ENCODE assay signal across 23 cellular contexts in the genomic region with DNA sequence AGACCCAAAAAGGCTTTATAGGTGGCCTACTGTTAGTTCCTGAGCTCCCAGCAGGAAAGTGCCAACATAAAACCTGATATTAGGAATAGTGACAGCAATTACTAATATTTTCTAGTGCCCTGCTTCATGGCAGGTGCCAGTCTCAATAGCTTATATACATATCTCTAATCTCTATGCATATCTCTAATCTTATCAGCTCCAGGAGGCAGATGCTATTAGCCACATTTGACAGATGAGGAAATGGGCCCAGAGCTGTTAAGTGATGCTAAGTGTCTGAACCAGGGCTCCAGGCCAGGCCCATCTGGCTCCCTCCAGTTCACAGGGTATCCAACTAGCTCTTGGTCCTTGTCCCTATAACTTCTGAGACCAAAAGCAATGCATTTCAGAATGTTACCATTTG.
DNase-seq lines count a peak whose midpoint lies in the region; ATAC-seq and TF ChIP-seq lines count a peak whose summit lies in the region.
"Had no signal": no experiment of that assay in that cellular context is flagged by ENCODE, and none has a peak within 500 bp of the region (broad histone marks: within the 10 kb centered on the region; RNA-seq: fewer than 3 reads in every experiment).

No MANE protein-coding gene starts in this region.

- no peak overlapping the region for H3K4me2 ChIP-seq in mesendoderm (ENCODE audit: low read length)
- no peak overlapping the region for H3K4me2 ChIP-seq in PC-9
- H3K4me2 ChIP-seq: A549 had no signal

- H3K18ac ChIP-seq in mesendoderm (ENCODE audit: low read length): no peak overlapping the region

- no peaks in the 10 kb centered on the region for H3K9me3 ChIP-seq in PC-9 (ENCODE audit: insufficient read depth, low read depth)
- H3K9me3 ChIP-seq: A549 had no signal

- H2BK120ac ChIP-seq in mesendoderm (ENCODE audit: low read depth, low read length): no peak overlapping the region

- no peak overlapping the region for H3K4ac ChIP-seq in mesendoderm (ENCODE audit: low read depth, low read length)

- H3K36me3 ChIP-seq in mesendoderm (ENCODE audit: control insufficient read depth, insufficient read depth, low read length) (no peaks in the 10 kb centered on the region), PC-9 (ENCODE audit: low read depth) (no peaks in the 10 kb centered on the region)

- no peaks in the 10 kb centered on the region for H3K27me3 ChIP-seq in mesendoderm (ENCODE audit: insufficient read depth, low read length, poor library complexity)
- no peaks in the 10 kb centered on the region for H3K27me3 ChIP-seq in PC-9 (ENCODE audit: insufficient read depth, low read depth)

- TF ChIP-seq CTCF in PC-9 (conservative IDR thresholded peaks at IDR 0.05): no peak

- POLR2A ChIA-PET in PC-9 (lab: Charles Lee; ENCODE audit: unreplicated experiment): no interaction called here

- ATAC-seq in SK-N-SH treated with all-trans-retinoic acid at 6 μM for 48 hours (no peak), HG03097 (IDR thresholded peaks at IDR 0.05; ENCODE audit: low FRiP score, unreplicated experiment) (no peak)
- ATAC-seq: A549, GM12878 had no signal

- H4K5ac ChIP-seq in mesendoderm (ENCODE audit: low read length): no peak overlapping the region

- no peak overlapping the region for H2BK15ac ChIP-seq in mesendoderm (replicated peaks; ENCODE audit: low read depth)

- no peak overlapping the region for H3K56ac ChIP-seq in mesendoderm (ENCODE audit: low read length)

- H3K4me1 ChIP-seq in mesendoderm (ENCODE audit: control insufficient read depth, low read depth, low read length) (peaks cover 6% of the 10 kb centered on the region), PC-9 (replicated peaks; ENCODE audit: insufficient read depth) (peaks cover 33% of the 10 kb centered on the region)
- H3K4me1 ChIP-seq: A549 had no signal

- no peak overlapping the region for H3K4me3 ChIP-seq in mesendoderm (ENCODE audit: low read length)
- no peak overlapping the region for H3K4me3 ChIP-seq in PC-9
- H3K4me3 ChIP-seq: A549, GM12878, GM23248 had no signal

- H2AK5ac ChIP-seq in mesendoderm (ENCODE audit: low read length): no peak overlapping the region

- H3K9ac ChIP-seq in mesendoderm (ENCODE audit: low read length): no peak overlapping the region
- H3K9ac ChIP-seq: GM23248 had no signal

- BruUV-seq in PC-9 (replicated peaks; lab: Mats Ljungman, UMichigan): no TSS peak

- peak; percentile 34 for DNase-seq in NCI-H82 (lab: John Stamatoyannopoulos, UW)
- DNase-seq in NCI-H82 treated with DMSO at 0.1 percent for 48 hours (lab: John Stamatoyannopoulos, UW; ENCODE audit: unreplicated experiment): no peak
- DNase-seq in NCI-H524 treated with DMSO at 0.1 percent for 48 hours (lab: John Stamatoyannopoulos, UW): peak; percentile 6
- peak; percentile 85 for DNase-seq in mesendoderm
- DNase-seq in central memory CD4-positive, alpha-beta T cell: no peak
- DNase-seq in PC-9: no peak
- DNase-seq: 8988T; ACHN; AML-193; C1 segment of cervical spinal cord; Calu3; CD4-positive, alpha-beta memory T cell; COR-L47; DMS79; EL; GDM1; H7; HCEC 1CT had no signal

- intact Hi-C loops in PC-9 (cut with micrococcal nuclease; ENCODE audit: unreplicated experiment): no loop called here

- H3K79me2 ChIP-seq in mesendoderm (ENCODE audit: control insufficient read depth, insufficient read depth, low read length) (no peaks in the 10 kb centered on the region), PC-9 (ENCODE audit: low read depth) (no peaks in the 10 kb centered on the region)

- H3K9me2 ChIP-seq in PC-9 (ENCODE audit: insufficient read depth): no peaks in the 10 kb centered on the region

- no peak overlapping the region for H3K23ac ChIP-seq in mesendoderm (ENCODE audit: low read length)

- no peak overlapping the region for H4K8ac ChIP-seq in mesendoderm (ENCODE audit: low read depth, low read length)

- no peaks in the 10 kb centered on the region for H4K20me1 ChIP-seq in PC-9 (ENCODE audit: insufficient read depth)

- CTCF ChIA-PET in PC-9 (lab: Charles Lee): no interaction called here

- H3K27ac ChIP-seq in mesendoderm (ENCODE audit: low read depth, low read length) (no peak overlapping the region), PC-9 (no peak overlapping the region)
- H3K27ac ChIP-seq: A549, GM23248 had no signal

- no peaks in the 10 kb centered on the region for H3K79me1 ChIP-seq in mesendoderm (ENCODE audit: low read length)

- peaks cover 3% of the 10 kb centered on the region; the same call in 1 of the 2 replicates for H3F3A ChIP-seq in PC-9 (ENCODE audit: insufficient read depth, low read depth)

- peak overlapping the region; percentile 83 for H2BK5ac ChIP-seq in mesendoderm (ENCODE audit: low read length)

- no peak overlapping the region for H2AFZ ChIP-seq in PC-9
- H2AFZ ChIP-seq: GM23248 had no signal

TF ChIP-seq in SK-N-SH treated with all-trans-retinoic acid at 6 μM for 48 hours, 23 proteins besides CTCF, POLR2A, EP300 and RAD21:
- TF ChIP-seq TOX (CRISPR knock-in tag; IDR thresholded peaks at IDR 0.05; ENCODE audit: borderline replicate concordance): no peak
- TF ChIP-seq BACH2 (CRISPR knock-in tag; IDR thresholded peaks at IDR 0.05; ENCODE audit: borderline replicate concordance): no peak
- TF ChIP-seq ISL1 (CRISPR knock-in tag; IDR thresholded peaks at IDR 0.05): no peak
- no peak for TF ChIP-seq ZNF70 (CRISPR knock-in tag; IDR thresholded peaks at IDR 0.05)
- TF ChIP-seq TCF4 (CRISPR knock-in tag; IDR thresholded peaks at IDR 0.05; ENCODE audit: borderline replicate concordance): 0 out of 2 replicates have a peak, but pooled peaks have one; percentile 14
- TF ChIP-seq, protein P1, sequence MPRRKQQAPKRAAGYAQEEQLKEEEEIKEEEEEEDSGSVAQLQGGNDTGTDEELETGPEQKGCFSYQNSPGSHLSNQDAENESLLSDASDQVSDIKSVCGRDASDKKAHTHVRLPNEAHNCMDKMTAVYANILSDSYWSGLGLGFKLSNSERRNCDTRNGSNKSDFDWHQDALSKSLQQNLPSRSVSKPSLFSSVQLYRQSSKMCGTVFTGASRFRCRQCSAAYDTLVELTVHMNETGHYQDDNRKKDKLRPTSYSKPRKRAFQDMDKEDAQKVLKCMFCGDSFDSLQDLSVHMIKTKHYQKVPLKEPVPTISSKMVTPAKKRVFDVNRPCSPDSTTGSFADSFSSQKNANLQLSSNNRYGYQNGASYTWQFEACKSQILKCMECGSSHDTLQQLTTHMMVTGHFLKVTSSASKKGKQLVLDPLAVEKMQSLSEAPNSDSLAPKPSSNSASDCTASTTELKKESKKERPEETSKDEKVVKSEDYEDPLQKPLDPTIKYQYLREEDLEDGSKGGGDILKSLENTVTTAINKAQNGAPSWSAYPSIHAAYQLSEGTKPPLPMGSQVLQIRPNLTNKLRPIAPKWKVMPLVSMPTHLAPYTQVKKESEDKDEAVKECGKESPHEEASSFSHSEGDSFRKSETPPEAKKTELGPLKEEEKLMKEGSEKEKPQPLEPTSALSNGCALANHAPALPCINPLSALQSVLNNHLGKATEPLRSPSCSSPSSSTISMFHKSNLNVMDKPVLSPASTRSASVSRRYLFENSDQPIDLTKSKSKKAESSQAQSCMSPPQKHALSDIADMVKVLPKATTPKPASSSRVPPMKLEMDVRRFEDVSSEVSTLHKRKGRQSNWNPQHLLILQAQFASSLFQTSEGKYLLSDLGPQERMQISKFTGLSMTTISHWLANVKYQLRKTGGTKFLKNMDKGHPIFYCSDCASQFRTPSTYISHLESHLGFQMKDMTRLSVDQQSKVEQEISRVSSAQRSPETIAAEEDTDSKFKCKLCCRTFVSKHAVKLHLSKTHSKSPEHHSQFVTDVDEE (CRISPR knock-in tag; IDR thresholded peaks at IDR 0.05): no peak
- TF ChIP-seq PPARA (CRISPR knock-in tag; IDR thresholded peaks at IDR 0.05; ENCODE audit: borderline replicate concordance): no peak
- TF ChIP-seq GLIS3 (CRISPR knock-in tag; IDR thresholded peaks at IDR 0.05): no peak
TF ChIP-seq in SK-N-SH treated with all-trans-retinoic acid at 6 μM for 48 hours: peak in this region for 1.

Comparison
In these comparisons a context has a peak if more than half of its experiments do, and no peak if none do; other contexts are left out.
1. DNase-seq: peak in NCI-H82 (single experiment), NCI-H524 treated with DMSO at 0.1 percent for 48 hours (single experiment) and mesendoderm (single experiment); none in NCI-H82 treated with DMSO at 0.1 percent for 48 hours (single experiment), central memory CD4-positive, alpha-beta T cell (single experiment) and PC-9 (0 of 2).